Comparison of ENCODE assay signal across 20 cellular contexts in genomic region chr12:23356440-23356839, GRCh38.
"Had no signal": no experiment of that assay in that cellular context is flagged by ENCODE, and none has a peak within 500 bp of the region (broad histone marks: within the 10 kb centered on the region; RNA-seq: fewer than 3 reads in every experiment).

No MANE protein-coding gene starts in this region.

- H3K27me3 ChIP-seq: colonic mucosa, esophagus squamous epithelium, right lobe of liver, stomach, tibial nerve, upper lobe of left lung had no signal

- H3K36me3 ChIP-seq: colonic mucosa, esophagus squamous epithelium, lower lobe of right lung, right lobe of liver, stomach, tibial nerve, upper lobe of left lung had no signal

- H2AFZ ChIP-seq: parathyroid adenoma had no signal

- H3K27ac ChIP-seq: colonic mucosa, esophagus squamous epithelium, lower lobe of right lung, parathyroid adenoma, right lobe of liver, stomach, tibial nerve, upper lobe of left lung had no signal

- H3K9me3 ChIP-seq: colonic mucosa, esophagus squamous epithelium, lower lobe of right lung, right lobe of liver, stomach, tibial nerve, upper lobe of left lung had no signal

- ATAC-seq: left ventricle myocardium superior, lower lobe of right lung, natural killer cell, right lobe of liver had no signal

- H3K9ac ChIP-seq: parathyroid adenoma had no signal

- H3K4me3 ChIP-seq: colonic mucosa, esophagus squamous epithelium, lower lobe of right lung, right lobe of liver, stomach, tibial nerve, upper lobe of left lung had no signal

- H3K79me2 ChIP-seq: parathyroid adenoma had no signal

- H3K4me1 ChIP-seq: colonic mucosa, esophagus squamous epithelium, lower lobe of right lung, parathyroid adenoma, right lobe of liver, tibial nerve had no signal

- DNase-seq: colonic mucosa; dermis blood vessel endothelial cell; effector memory CD4-positive, alpha-beta T cell; erythroblast; esophagus squamous epithelium; hypothalamus; left ventricle myocardium superior; lower lobe of right lung; natural killer cell; right lobe of liver; small intestine; stimulated activated CD4-positive, alpha-beta T cell treated with anti-CD3 and anti-CD28 coated beads, Interleukin-12 subunit alpha, Interleukin-12 subunit beta, amount 100 ng/mL, for 4 hours; stimulated activated CD4-positive, alpha-beta T cell treated with anti-CD3 and anti-CD28 coated beads, Interleukin-1b, Interleukin-23, amount 100 ng/mL, for 48 hours; stimulated activated CD4-positive, alpha-beta T cell treated with anti-CD3 and anti-CD28 coated beads, Interleukin-4, amount 100 ng/mL, for 1 hour; stimulated activated CD8-positive, alpha-beta memory T cell treated with anti-CD3 and anti-CD28 coated beads, Interleukin-4, amount 100 ng/mL, for 48 hours; stimulated activated naive CD4-positive, alpha-beta T cell treated with Interleukin-2 at 50 U/mL for 16 hours; stomach; upper lobe of left lung had no signal
